19 cellular contexts compared by ENCODE assay signal in genomic region chr9:72721086-72721485, GRCh38.
DNase-seq lines count a peak whose midpoint lies in the region; ATAC-seq lines count a peak whose summit lies in the region.
"Had no signal": no experiment of that assay in that cellular context is flagged by ENCODE, and none has a peak within 500 bp of the region (broad histone marks: within the 10 kb centered on the region; RNA-seq: fewer than 3 reads in every experiment).

No MANE protein-coding gene starts in this region.

- peak overlapping the region; percentile 65 for H3K27ac ChIP-seq in iPS-20b (ENCODE audit: low read length)

- peaks cover 30% of the 10 kb centered on the region for H3K4me1 ChIP-seq in HAP-1
- no peaks in the 10 kb centered on the region for H3K4me1 ChIP-seq in NT2/D1 (ENCODE audit: insufficient read depth, insufficient read length)
- H3K4me1 ChIP-seq in iPS-20b (ENCODE audit: insufficient read depth, low read length): peaks cover 16% of the 10 kb centered on the region
- peaks cover 10% of the 10 kb centered on the region for H3K4me1 ChIP-seq in neuron (ENCODE audit: insufficient read depth, low read length)

- DNase-seq in HAP-1 (ENCODE audit: low spot score in 2 of 2) (peak; percentile 53 to 84), NT2/D1 (ENCODE audit: low read depth, low spot score) (peak; percentile 68), Right ventricle myocardium superior (no peak)
- DNase-seq: C1 segment of cervical spinal cord; CD8-positive, alpha-beta memory T cell; DMS79 treated with DMSO at 0.1 percent for 48 hours; GOT3; HFFc6; Karpas-422; NCI-H1092 treated with DMSO at 0.1 percent for 48 hours; NCI-H146; NCI-H2029 treated with DMSO at 0.1 percent for 48 hours; NCI-H82; RPMI8226 had no signal

- H3K4me3 ChIP-seq in HAP-1 (no peak overlapping the region), NT2/D1 (ENCODE audit: insufficient read length, low read depth) (no peak overlapping the region), iPS-20b (ENCODE audit: low read length) (peak overlapping the region; percentile 15; the same call in 1 of the 2 replicates), neuron (ENCODE audit: low read length) (no peak overlapping the region)

- in situ Hi-C loops in HAP-1 (cut with MboI; ENCODE audit: low sequenced_read_pairs): no loop called here

- peak overlapping the region; percentile 32 for H2AFZ ChIP-seq in neuron (ENCODE audit: low read depth, low read length)

- H3K27me3 ChIP-seq in HAP-1 (ENCODE audit: low read depth): no peaks in the 10 kb centered on the region
- H3K27me3 ChIP-seq in NT2/D1 (ENCODE audit: insufficient read depth, insufficient read length): no peaks in the 10 kb centered on the region
- H3K27me3 ChIP-seq in iPS-20b (ENCODE audit: insufficient read depth, low read length): no peaks in the 10 kb centered on the region
- H3K27me3 ChIP-seq in neuron (ENCODE audit: insufficient read depth, low read length): no peaks in the 10 kb centered on the region

- no peak overlapping the region for H3K9ac ChIP-seq in NT2/D1 (ENCODE audit: insufficient read length, low read depth)
- H3K9ac ChIP-seq in iPS-20b (ENCODE audit: low read depth, low read length): peak overlapping the region; percentile 50; the same call in 1 of the 2 replicates

- H3K36me3 ChIP-seq in HAP-1 (replicated peaks) (peaks cover 3% of the 10 kb centered on the region), NT2/D1 (ENCODE audit: insufficient read depth, insufficient read length, low read length) (no peaks in the 10 kb centered on the region), iPS-20b (ENCODE audit: insufficient read depth, low read depth, low read length) (no peaks in the 10 kb centered on the region), neuron (ENCODE audit: insufficient read depth, low read length) (no peaks in the 10 kb centered on the region)

- intact Hi-C loops in Right ventricle myocardium superior (cut with DNase I): no loop called here

- ATAC-seq in GM21381 (IDR thresholded peaks at IDR 0.05; ENCODE audit: unreplicated experiment) (no peak), Right ventricle myocardium superior (ENCODE audit: poor library complexity) (no peak), HG03159 (IDR thresholded peaks at IDR 0.05; ENCODE audit: unreplicated experiment) (no peak), GM18511 (IDR thresholded peaks at IDR 0.05; ENCODE audit: unreplicated experiment) (no peak)

- H3K9me3 ChIP-seq in HAP-1: no peaks in the 10 kb centered on the region
- H3K9me3 ChIP-seq in NT2/D1 (ENCODE audit: insufficient read depth, low read length): peaks cover 19% of the 10 kb centered on the region
- no peaks in the 10 kb centered on the region for H3K9me3 ChIP-seq in iPS-20b (ENCODE audit: insufficient read depth, low read depth, low read length)
- no peaks in the 10 kb centered on the region for H3K9me3 ChIP-seq in neuron (ENCODE audit: low read length)
